14 cellular contexts compared by ENCODE assay signal in genomic region chr6:21999012-21999528, GRCh38.
A peak's percentile ranks its signal among the peaks of the same experiment; 100 is the strongest.
DNase-seq lines count a peak whose midpoint lies in the region; ATAC-seq and TF ChIP-seq lines count a peak whose summit lies in the region.
"Had no signal": no experiment of that assay in that cellular context is flagged by ENCODE, and none has a peak within 500 bp of the region (broad histone marks: within the 10 kb centered on the region; RNA-seq: fewer than 3 reads in every experiment).

No MANE protein-coding gene starts in this region.

- H3K27ac ChIP-seq in KOPT-K1 (ENCODE audit: low read depth, low read length, poor library complexity, severe bottlenecking), result peak overlapping the region; percentile 91
- H3K27ac ChIP-seq: lower lobe of right lung, transverse colon had no signal

- H3K4me3 Mint-ChIP-seq in nephron, result peak overlapping the region in 2 of 3 experiments; percentile 29
- H3K4me3 Mint-ChIP-seq: activated T-helper 1 cell treated with anti-CD3 and anti-CD28 coated beads, Interleukin-12 subunit alpha, Interleukin-12 subunit beta, Interleukin-2, Interleukin-4 antibody, amounts not matched to agents 30 ng/mL and 10 ng/mL and 1 ng/mL, durations not matched to agents 14 hours and 24 hours and 36 hours had no signal

- DNase-seq in COLO829 (ENCODE audit: low spot score) (peak; percentile 18), cerebellar cortex (ENCODE audit: low spot score) (peak; percentile 23), 8988T (no peak), omental fat pad (ENCODE audit: low spot score) (no peak), SIG-M5 treated with dmso at 0.1 percent for 504 hours (lab: John Stamatoyannopoulos, UW; ENCODE audit: unreplicated experiment) (no peak)
- DNase-seq: lower lobe of right lung; NCI-H2107; stimulated activated CD4-positive, alpha-beta T cell treated with anti-CD3 and anti-CD28 coated beads, Interleukin-2, amount 100 ng/mL, for 24 hours; T-helper 9 cell; transverse colon had no signal

- peaks cover 31% of the 10 kb centered on the region for H3K36me3 ChIP-seq in KOPT-K1 (ENCODE audit: insufficient read depth, low read length)
- H3K36me3 ChIP-seq: lower lobe of right lung, transverse colon had no signal

- TF ChIP-seq CTCF in nephron (IDR thresholded peaks at IDR 0.05; ENCODE audit: unreplicated experiment in 3 of 3), result no peak
- TF ChIP-seq CTCF in omental fat pad (IDR thresholded peaks at IDR 0.05), result no peak

- no peaks in the 10 kb centered on the region for H3K27me3 Mint-ChIP-seq in nephron (ENCODE audit: low read depth)

- H3K4me1 Mint-ChIP-seq in nephron, result peaks cover 78% of the 10 kb centered on the region

- H3K27ac Mint-ChIP-seq in nephron, result peak overlapping the region; percentile 83 to 92 (median 89)
- H3K27ac Mint-ChIP-seq: activated T-helper 1 cell treated with anti-CD3 and anti-CD28 coated beads, Interleukin-12 subunit alpha, Interleukin-12 subunit beta, Interleukin-2, Interleukin-4 antibody, amounts not matched to agents 30 ng/mL and 10 ng/mL and 1 ng/mL, durations not matched to agents 14 hours and 24 hours and 36 hours had no signal

- no peaks in the 10 kb centered on the region for H3K9me3 ChIP-seq in KOPT-K1 (ENCODE audit: insufficient read depth, low read length, poor library complexity, severe bottlenecking)
- H3K9me3 ChIP-seq: lower lobe of right lung, transverse colon had no signal

- H3K36me3 Mint-ChIP-seq in nephron (ENCODE audit: low read depth), result peaks cover 11% of the 10 kb centered on the region

- ATAC-seq in GM21737 (IDR thresholded peaks at IDR 0.05; ENCODE audit: unreplicated experiment), result no peak
- ATAC-seq in omental fat pad (ENCODE audit: low FRiP score), result no peak
- ATAC-seq: lower lobe of right lung had no signal

- no peaks in the 10 kb centered on the region for H3K9me3 Mint-ChIP-seq in nephron
- H3K9me3 Mint-ChIP-seq: activated T-helper 1 cell treated with anti-CD3 and anti-CD28 coated beads, Interleukin-12 subunit alpha, Interleukin-12 subunit beta, Interleukin-2, Interleukin-4 antibody, amounts not matched to agents 30 ng/mL and 10 ng/mL and 1 ng/mL, durations not matched to agents 14 hours and 24 hours and 36 hours had no signal

Comparison
In these comparisons a context has a peak if more than half of its experiments do, and no peak if none do; other contexts are left out.
1. DNase-seq: peak in COLO829 (single experiment) and cerebellar cortex (single experiment); none in 8988T (single experiment), omental fat pad (single experiment) and SIG-M5 treated with dmso at 0.1 percent for 504 hours (single experiment).